ENCODE assay signal across 19 cellular contexts in genomic region chr10:8041284-8042031, GRCh38. TPM values are rescaled to one million over a fixed set of nuclear protein-coding genes. Genes with fewer than 3 reads are reported as not detected.
"Had no signal": no experiment of that assay in that cellular context is flagged by ENCODE, and none has a peak within 500 bp of the region (broad histone marks: within the 10 kb centered on the region; RNA-seq: fewer than 3 reads in every experiment).

No MANE protein-coding gene starts in this region.

- H3K4me3 Mint-ChIP-seq: stimulated activated naive CD8-positive, alpha-beta T cell treated with anti-CD3 and anti-CD28 coated beads, Interleukin-15, Interleukin-2, amounts not matched to agents 100 ng/mL and 50 ng/mL, for 24 hours had no signal

- H3K4me3 ChIP-seq: body of pancreas, cardiac muscle cell, heart right ventricle, left lung, lung, prostate gland, right atrium auricular region, tibial artery had no signal

- DNase-seq: activated CD4-positive, alpha-beta T cell treated with anti-CD3 and anti-CD28 coated beads, Interleukin-2, amount 50 U/mL, for 4 hours; body of pancreas; cortex of kidney; heart right ventricle; kidney; left lung; stimulated activated CD4-positive, alpha-beta T cell treated with anti-CD3 and anti-CD28 coated beads, Interleukin-4, amount 100 ng/mL, for 4 hours; WERI-Rb-1 had no signal

- H3K27ac ChIP-seq: body of pancreas, cardiac muscle cell, heart right ventricle, left lung, prostate gland, right atrium auricular region, tibial artery, WERI-Rb-1 had no signal

- H3K9me3 ChIP-seq: body of pancreas, heart right ventricle, left lung, prostate gland, tibial artery had no signal

- H3K36me3 ChIP-seq: cardiac muscle cell, heart right ventricle, left lung, prostate gland, right atrium auricular region, tibial artery, WERI-Rb-1 had no signal

- H3K4me1 ChIP-seq: prostate gland had no signal

- ATAC-seq: body of pancreas; heart right ventricle; left lung; naive thymus-derived CD8-positive, alpha-beta T cell had no signal

- FAIRE-seq: kidney, TTC549, urothelium cell line had no signal

RNA-seq across cellular contexts. Expression of gene GATA3, which starts 13.0 kb away (rescaled TPM):
- total RNA-seq: fibroblast of villous mesenchyme, osteocyte had no signal
